6 cellular contexts compared by ENCODE assay signal in genomic region chr9:96918550-96918949, GRCh38. TPM values are rescaled to one million over a fixed set of nuclear protein-coding genes. Genes with fewer than 3 reads are reported as not detected.
"Had no signal": no experiment of that assay in that cellular context is flagged by ENCODE, and none has a peak within 500 bp of the region (broad histone marks: within the 10 kb centered on the region; RNA-seq: fewer than 3 reads in every experiment).

No MANE protein-coding gene starts in this region.

RNA-seq across cellular contexts. Expression of gene NUTM2G, which starts 10.1 kb away (rescaled TPM):
- total RNA-seq: M059J, PC-3, Peyer's patch, Right ventricle myocardium superior, SJSA1 had no signal
- polyA plus RNA-seq: SK-N-SH had no signal
